Comparison of ENCODE assay signal across 29 cellular contexts in the genomic region with DNA sequence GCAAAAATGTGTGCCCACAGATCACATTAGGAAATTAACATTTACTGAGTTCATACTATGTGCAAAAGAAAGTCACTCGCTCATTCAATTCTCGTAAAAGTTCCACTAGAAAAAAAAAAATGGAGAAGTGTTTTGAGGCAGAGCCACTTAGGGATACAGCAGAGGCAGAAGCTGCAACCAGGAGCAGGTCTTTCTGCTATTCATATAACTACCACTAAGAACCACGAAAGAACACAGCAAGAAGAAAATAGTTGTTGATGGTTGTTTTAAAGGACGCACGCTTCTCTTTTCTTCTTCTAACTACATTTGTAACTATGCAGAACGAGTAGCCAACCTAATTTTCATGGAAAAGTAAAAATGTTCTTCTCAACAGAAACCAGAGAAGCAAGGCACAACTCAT.
"Had no signal": no experiment of that assay in that cellular context is flagged by ENCODE, and none has a peak within 500 bp of the region (broad histone marks: within the 10 kb centered on the region; RNA-seq: fewer than 3 reads in every experiment).

No MANE protein-coding gene starts in this region.

- H3K4me1 ChIP-seq: thyroid gland had no signal

- ATAC-seq: left cardiac atrium; left lung; lower lobe of right lung; natural killer cell; sciatic nerve; stimulated activated naive B cell treated with anti-CD40 and anti-IgM and Interleukin-4, amounts not matched to agents 10 μg/mL and 1 μg/mL and 100 μg/mL, for 72 hours; stimulated activated naive CD8-positive, alpha-beta T cell treated with anti-CD3 and anti-CD28 coated beads, Interleukin-15, Interleukin-2, amounts not matched to agents 100 U/mL and 50 U/mL, for 24 hours had no signal

- H3K4me3 ChIP-seq: left lung, lower lobe of right lung, neural progenitor cell, ovary, right atrium auricular region, skin epidermis, stomach, testis, thyroid gland, transverse colon, upper lobe of left lung, vagina had no signal

- H3K36me3 ChIP-seq: left lung, lower lobe of right lung, neural progenitor cell, neutrophil, ovary, right atrium auricular region, stomach, thyroid gland, transverse colon, upper lobe of left lung, vagina had no signal

- H3K27me3 ChIP-seq: left lung, neural progenitor cell, neutrophil, ovary, right atrium auricular region, stomach, testis, thyroid gland, transverse colon, upper lobe of left lung, vagina had no signal

- H3K27ac ChIP-seq: left lung, lower lobe of right lung, neural progenitor cell, neutrophil, ovary, right atrium auricular region, skin epidermis, stomach, testis, thyroid gland, transverse colon, upper lobe of left lung, vagina had no signal

- DNase-seq: hippocampal formation; kidney glomerular epithelial cell; left cardiac atrium; left lung; lower lobe of right lung; mammary epithelial cell; mesenchymal stem cell; naive B cell; natural killer cell; nephron progenitor cell; occipital lobe; ovary; stimulated activated CD4-positive, alpha-beta T cell treated with anti-CD3 and anti-CD28 coated beads, Interleukin-12 subunit alpha, Interleukin-12 subunit beta, amount 100 ng/mL, for 4 hours; stimulated activated CD4-positive, alpha-beta T cell treated with anti-CD3 and anti-CD28 coated beads, Interleukin-15, amount 100 ng/mL, for 24 hours; stimulated activated CD4-positive, alpha-beta T cell treated with anti-CD3 and anti-CD28 coated beads, Interleukin-2, amount 100 ng/mL, for 24 hours; stimulated activated CD4-positive, alpha-beta T cell treated with anti-CD3 and anti-CD28 coated beads, Interleukin-4, amount 100 ng/mL, for 1 hour; stimulated activated naive B cell treated with anti-CD40 and anti-IgM and Interleukin-4, amounts not matched to agents 10 μg/mL and 1 μg/mL and 100 μg/mL, for 72 hours; stimulated activated naive CD8-positive, alpha-beta T cell treated with anti-CD3 and anti-CD28 coated beads, Interleukin-15, Interleukin-2, amounts not matched to agents 100 U/mL and 50 U/mL, for 24 hours; stomach; testis; thyroid gland; transverse colon; upper lobe of left lung had no signal

- H3K9me3 ChIP-seq: left lung, lower lobe of right lung, neutrophil, ovary, right atrium auricular region, stomach, testis, thyroid gland, transverse colon, upper lobe of left lung, vagina had no signal
